ENCODE assay signal across 27 cellular contexts in genomic region chr9:21085010-21085409, GRCh38. TPM values are rescaled to one million over a fixed set of nuclear protein-coding genes. Genes with fewer than 3 reads are reported as not detected.
A peak's percentile ranks its signal among the peaks of the same experiment; 100 is the strongest.
DNase-seq lines count a peak whose midpoint lies in the region; ATAC-seq, FAIRE-seq and TF ChIP-seq lines count a peak whose summit lies in the region.
"Had no signal": no experiment of that assay in that cellular context is flagged by ENCODE, and none has a peak within 500 bp of the region (broad histone marks: within the 10 kb centered on the region; RNA-seq: fewer than 3 reads in every experiment).

No MANE protein-coding gene starts in this region.

- H3K9me3 ChIP-seq in A549: no peaks in the 10 kb centered on the region; the same call in 2 of the 3 replicates
- peaks cover 14% of the 10 kb centered on the region for H3K9me3 ChIP-seq in KOPT-K1 (ENCODE audit: insufficient read depth, low read length, poor library complexity, severe bottlenecking)
- H3K9me3 ChIP-seq: BE2C had no signal

- no peak for TF ChIP-seq CTCF in A549 (IDR thresholded peaks at IDR 0.05)

- DNase-seq in Right ventricle myocardium superior (no peak), left cardiac atrium (no peak), A549 (ENCODE audit: low read depth in 1 of 2, low spot score in 1 of 2) (no peak), amniotic stem cell (lab: John Stamatoyannopoulos, UW) (no peak), globus pallidus (ENCODE audit: low spot score) (no peak)
- DNase-seq: ACHN; BE2C; C1 segment of cervical spinal cord; CD4-positive, alpha-beta memory T cell; CD4-positive, CD25-positive, alpha-beta regulatory T cell; CD8-positive, alpha-beta memory T cell; COR-L47; DMS 273 treated with DMSO at 0.1 percent for 48 hours; DMS79 treated with DMSO at 0.1 percent for 48 hours; GF-D8 had no signal

- ATAC-seq in Right ventricle myocardium superior (ENCODE audit: poor library complexity) (peak; percentile 88), left cardiac atrium (no peak), A549 (no peak), HG03439 (IDR thresholded peaks at IDR 0.05; ENCODE audit: unreplicated experiment) (no peak)

- POLR2A ChIA-PET in A549 (lab: Yijun Ruan, JAX): no interaction called here

- 83% methylated on average over 1 of the region's 1 CpG for WGBS in A549 (ENCODE audit: missing lambda C conversion rate)

- FAIRE-seq in A549 (lab: Jason Lieb, UNC): no peak
- FAIRE-seq in islet of Langerhans (lab: Jason Lieb, UNC): peak; percentile 60
- FAIRE-seq: G401.6, GM12891, GM19239 had no signal

- intact Hi-C loops in Right ventricle myocardium superior (cut with DNase I) (no loop called here), left cardiac atrium (cut with DNase I) (no loop called here)

- H3K36me3 ChIP-seq in KOPT-K1 (ENCODE audit: insufficient read depth, low read length): no peaks in the 10 kb centered on the region
- H3K36me3 ChIP-seq: BE2C had no signal

- no peak for TF ChIP-seq POLR2A in A549 (IDR thresholded peaks at IDR 0.05; ENCODE audit: low read length)

- H3K4me3 ChIP-seq in A549: no peak overlapping the region
- H3K4me3 ChIP-seq: BLaER1 had no signal

- no peak overlapping the region for H3K4me2 ChIP-seq in A549
- H3K4me2 ChIP-seq: BLaER1 had no signal

- CTCF ChIA-PET in A549 (lab: Yijun Ruan, JAX): interaction anchor here (1.0 kb wide), 1 partner anchor 19 kb away, joined by 3 read pairs; no protein-coding TSS in a partner anchor

- TF ChIP-seq EP300 in A549 (IDR thresholded peaks at IDR 0.05): no peak

- no peaks in the 10 kb centered on the region for H3K4me1 ChIP-seq in A549
- H3K4me1 ChIP-seq: BE2C had no signal

- H3K27ac ChIP-seq in A549 (no peak overlapping the region), KOPT-K1 (ENCODE audit: low read depth, low read length, poor library complexity, severe bottlenecking) (peak overlapping the region; percentile 96)
- H3K27ac ChIP-seq: 22Rv1, BLaER1 had no signal

- TF ChIP-seq RAD21 in A549 (conservative IDR thresholded peaks at IDR 0.05 in 1 of 2, IDR thresholded peaks at IDR 0.05 in 1 of 2): no peak

TF ChIP-seq in A549, 52 proteins besides CTCF, POLR2A, EP300 and RAD21:
- TF ChIP-seq, protein P1, sequence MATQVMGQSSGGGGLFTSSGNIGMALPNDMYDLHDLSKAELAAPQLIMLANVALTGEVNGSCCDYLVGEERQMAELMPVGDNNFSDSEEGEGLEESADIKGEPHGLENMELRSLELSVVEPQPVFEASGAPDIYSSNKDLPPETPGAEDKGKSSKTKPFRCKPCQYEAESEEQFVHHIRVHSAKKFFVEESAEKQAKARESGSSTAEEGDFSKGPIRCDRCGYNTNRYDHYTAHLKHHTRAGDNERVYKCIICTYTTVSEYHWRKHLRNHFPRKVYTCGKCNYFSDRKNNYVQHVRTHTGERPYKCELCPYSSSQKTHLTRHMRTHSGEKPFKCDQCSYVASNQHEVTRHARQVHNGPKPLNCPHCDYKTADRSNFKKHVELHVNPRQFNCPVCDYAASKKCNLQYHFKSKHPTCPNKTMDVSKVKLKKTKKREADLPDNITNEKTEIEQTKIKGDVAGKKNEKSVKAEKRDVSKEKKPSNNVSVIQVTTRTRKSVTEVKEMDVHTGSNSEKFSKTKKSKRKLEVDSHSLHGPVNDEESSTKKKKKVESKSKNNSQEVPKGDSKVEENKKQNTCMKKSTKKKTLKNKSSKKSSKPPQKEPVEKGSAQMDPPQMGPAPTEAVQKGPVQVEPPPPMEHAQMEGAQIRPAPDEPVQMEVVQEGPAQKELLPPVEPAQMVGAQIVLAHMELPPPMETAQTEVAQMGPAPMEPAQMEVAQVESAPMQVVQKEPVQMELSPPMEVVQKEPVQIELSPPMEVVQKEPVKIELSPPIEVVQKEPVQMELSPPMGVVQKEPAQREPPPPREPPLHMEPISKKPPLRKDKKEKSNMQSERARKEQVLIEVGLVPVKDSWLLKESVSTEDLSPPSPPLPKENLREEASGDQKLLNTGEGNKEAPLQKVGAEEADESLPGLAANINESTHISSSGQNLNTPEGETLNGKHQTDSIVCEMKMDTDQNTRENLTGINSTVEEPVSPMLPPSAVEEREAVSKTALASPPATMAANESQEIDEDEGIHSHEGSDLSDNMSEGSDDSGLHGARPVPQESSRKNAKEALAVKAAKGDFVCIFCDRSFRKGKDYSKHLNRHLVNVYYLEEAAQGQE (IDR thresholded peaks at IDR 0.05): no peak
- peak; percentile 80 for TF ChIP-seq MAFK (IDR thresholded peaks at IDR 0.05; ENCODE audit: partially characterized antibody)

RNA-seq across cellular contexts. Expression of gene IFNB1, which starts 7.3 kb away (rescaled TPM):
- not detected for total RNA-seq in Right ventricle myocardium superior
- total RNA-seq in left cardiac atrium: not detected
- polyA plus RNA-seq in A549 (2011; rRNA removed): not detected in 2 replicates
- not detected in 2 replicates for polyA plus RNA-seq in A549 (2012; cell fraction: cytosol; rRNA removed)
- polyA plus RNA-seq in A549 (2012; cell fraction: nucleus; rRNA removed): not detected in 2 replicates
- polyA plus RNA-seq in A549 (2017; fragmentation: RNase III; extraction: RNeasy Plus Mini Kit Qiagen cat#74134 plus additional on column Dnase treatment): not detected in 3 replicates
- polyA minus RNA-seq in A549 (2011; rRNA and poly(A)+ RNA removed): not detected in 2 replicates
- total RNA-seq: A172; A673; CD4-positive, alpha-beta memory T cell; CD4-positive, CD25-positive, alpha-beta regulatory T cell; CD8-positive, alpha-beta memory T cell had no signal
- polyA plus RNA-seq: AG04450; CD14-positive monocyte; CD4-positive, CD25-positive, alpha-beta regulatory T cell; CD8-positive, alpha-beta memory T cell had no signal

RNA-seq across cellular contexts. Expression of gene HACD4, which starts 53.6 kb away (rescaled TPM):
- total RNA-seq in Right ventricle myocardium superior: 1.0 TPM
- total RNA-seq in left cardiac atrium: 1 to 10 TPM; 1.0 to 2.1 TPM
- 4.1 and 4.4 TPM in 2 replicates for polyA plus RNA-seq in A549 (2011; rRNA removed)
- polyA plus RNA-seq in A549 (2012; cell fraction: cytosol; rRNA removed): 0.77 and 1.2 TPM in 2 replicates
- polyA plus RNA-seq in A549 (2012; cell fraction: nucleus; rRNA removed): 0.23 and 0.37 TPM in 2 replicates
- 1.4 to 1.8 TPM (median 1.5 TPM) in 3 replicates for polyA plus RNA-seq in A549 (2017; fragmentation: RNase III; extraction: RNeasy Plus Mini Kit Qiagen cat#74134 plus additional on column Dnase treatment)
- 2.1 and 2.6 TPM in 2 replicates for polyA minus RNA-seq in A549 (2011; rRNA and poly(A)+ RNA removed)
- total RNA-seq: A172 had no signal

RNA-seq across cellular contexts. Expression of gene IFNW1, which starts 56.6 kb away (rescaled TPM):
- not detected for total RNA-seq in Right ventricle myocardium superior
- total RNA-seq in left cardiac atrium: not detected
- polyA plus RNA-seq in A549 (2011; rRNA removed): not detected in 2 replicates
- polyA plus RNA-seq in A549 (2012; cell fraction: cytosol; rRNA removed): not detected in 2 replicates
- polyA plus RNA-seq in A549 (2012; cell fraction: nucleus; rRNA removed): not detected in 2 replicates
- not detected in 3 replicates for polyA plus RNA-seq in A549 (2017; fragmentation: RNase III; extraction: RNeasy Plus Mini Kit Qiagen cat#74134 plus additional on column Dnase treatment)
- polyA minus RNA-seq in A549 (2011; rRNA and poly(A)+ RNA removed): not detected in 2 replicates
- total RNA-seq: A172; A673; CD4-positive, alpha-beta memory T cell; CD4-positive, CD25-positive, alpha-beta regulatory T cell; CD8-positive, alpha-beta memory T cell had no signal
- polyA plus RNA-seq: AG04450; CD14-positive monocyte; CD4-positive, alpha-beta memory T cell; CD4-positive, CD25-positive, alpha-beta regulatory T cell had no signal
